Comparison of ENCODE assay signal across 8 cellular contexts in genomic region chr17:81684442-81684911, GRCh38. TPM values are rescaled to one million over a fixed set of nuclear protein-coding genes. Genes with fewer than 3 reads are reported as not detected.
DNase-seq lines count a peak whose midpoint lies in the region; ATAC-seq and TF ChIP-seq lines count a peak whose summit lies in the region.

No MANE protein-coding gene starts in this region.

- H3K27me3 ChIP-seq in CD8-positive, alpha-beta T cell (ENCODE audit: insufficient read depth, low read length) = no peaks in the 10 kb centered on the region
- H3K27me3 ChIP-seq in HUES64 (ENCODE audit: insufficient read depth, low read length) (no peaks in the 10 kb centered on the region), mammary epithelial cell (ENCODE audit: insufficient read depth, low read length) (no peaks in the 10 kb centered on the region), mesenchymal stem cell (ENCODE audit: control insufficient read depth in 1 of 2, insufficient read depth in 1 of 2, low read length in 2 of 2) (no peaks in the 10 kb centered on the region)

- no peak overlapping the region for H2BK12ac ChIP-seq in mesenchymal stem cell (ENCODE audit: low read length in 2 of 2)

- in situ Hi-C loops in mammary epithelial cell (cut with MboI; ENCODE audit: low sequenced_read_pairs in 2 of 2) = no loop called here

- peaks cover 88% of the 10 kb centered on the region for H3K79me2 ChIP-seq in mammary epithelial cell (ENCODE audit: insufficient read depth, low read length)

- peak overlapping the region in 1 of 2 experiments; percentile 46 for H3K23ac ChIP-seq in mesenchymal stem cell (ENCODE audit: low read length in 2 of 2)

- CTCF ChIA-PET in CD8-positive, alpha-beta T cell (lab: Charles Lee) = interaction anchor here (1.2 to 1.5 kb wide), 2 partner anchors 11 to 25 kb away, joined by 3 to 4 read pairs; no protein-coding TSS in a partner anchor
- CTCF ChIA-PET in mammary epithelial cell (lab: Charles Lee; ENCODE audit: low non-redundant PET) = interaction anchor here (0.6 kb wide), 1 partner anchor 175 kb away, joined by 4 read pairs; no protein-coding TSS in a partner anchor

- H3K27ac ChIP-seq in CD8-positive, alpha-beta T cell (ENCODE audit: low read depth, low read length) = peak overlapping the region; percentile 41
- H3K27ac ChIP-seq in HUES64 (ENCODE audit: low read depth, low read length) (peak overlapping the region; percentile 43), mammary epithelial cell (ENCODE audit: insufficient read depth, low read depth, low read length) (peak overlapping the region; percentile 78), mesenchymal stem cell (ENCODE audit: low read length, poor library complexity, severe bottlenecking) (peak overlapping the region; percentile 85)

- peak overlapping the region; percentile 82 for H3K27ac Mint-ChIP-seq in CD8-positive, alpha-beta T cell

- H4K8ac ChIP-seq in mesenchymal stem cell (ENCODE audit: low read length) = peak overlapping the region; percentile 50

- peak overlapping the region; percentile 89 for H3K4me3 Mint-ChIP-seq in CD8-positive, alpha-beta T cell

- H3K4me3 ChIP-seq in CD8-positive, alpha-beta T cell (ENCODE audit: low read depth, low read length) = peak overlapping the region; percentile 89
- H3K4me3 ChIP-seq in HUES64 (ENCODE audit: low read length) (peak overlapping the region; percentile 89), mammary epithelial cell (replicated peaks in 1 of 3; ENCODE audit: insufficient read depth in 1 of 3, low read depth in 2 of 3, low read length in 3 of 3) (peak overlapping the region; percentile 69 to 94 (median 76)), mesenchymal stem cell (ENCODE audit: insufficient read depth in 1 of 2, low read depth in 1 of 2, low read length in 2 of 2) (peak overlapping the region; percentile 88 to 89)

- H2AFZ ChIP-seq in mammary epithelial cell (ENCODE audit: low read depth, low read length) (peak overlapping the region; percentile 40), mesenchymal stem cell (ENCODE audit: low read depth, low read length) (no peak overlapping the region)

- H3K36me3 ChIP-seq in CD8-positive, alpha-beta T cell (ENCODE audit: insufficient read depth, low read length) = peaks cover 28% of the 10 kb centered on the region
- H3K36me3 ChIP-seq in HUES64 (ENCODE audit: insufficient read depth, low read length) (peaks cover 46% of the 10 kb centered on the region), mammary epithelial cell (ENCODE audit: insufficient read depth, low read length) (peaks cover 7% of the 10 kb centered on the region), mesenchymal stem cell (ENCODE audit: control insufficient read depth in 1 of 2, insufficient read depth in 2 of 2, low read depth in 1 of 2, low read length in 2 of 2) (peaks cover 49 to 54% of the 10 kb centered on the region in 2 experiments)

- no peak for ATAC-seq in CD8-positive, alpha-beta T cell
- ATAC-seq in GM21825 (IDR thresholded peaks at IDR 0.05; ENCODE audit: unreplicated experiment) = no peak

- peak overlapping the region; percentile 78 to 80 for H3K4ac ChIP-seq in mesenchymal stem cell (ENCODE audit: low read depth in 1 of 2, low read length in 2 of 2)

- H3K27me3 Mint-ChIP-seq in CD8-positive, alpha-beta T cell (ENCODE audit: low read depth) = no peaks in the 10 kb centered on the region

- TSS peak; percentile 73 for BruUV-seq in mammary epithelial cell (replicated peaks; lab: Mats Ljungman, UMichigan)

- H4K20me1 ChIP-seq in mammary epithelial cell (ENCODE audit: insufficient read depth, low read length) = peaks cover 5% of the 10 kb centered on the region

- no peak overlapping the region for H4K91ac ChIP-seq in mesenchymal stem cell (ENCODE audit: low read length)

- H2BK5ac ChIP-seq in mesenchymal stem cell (ENCODE audit: low read depth, low read length, poor library complexity, severe bottlenecking) = no peak overlapping the region

- no peak overlapping the region for H2BK15ac ChIP-seq in mesenchymal stem cell (ENCODE audit: low read depth, poor library complexity, severe bottlenecking)

- H3K36me3 Mint-ChIP-seq in CD8-positive, alpha-beta T cell = peaks cover 51% of the 10 kb centered on the region

- no peak overlapping the region for H3K14ac ChIP-seq in mesenchymal stem cell (ENCODE audit: low read length in 2 of 2)

- WGBS in HUES64 = 12% methylated on average over 16 of the region's 16 CpGs
- 4% methylated on average over 13 of the region's 16 CpGs for WGBS in mammary epithelial cell (ENCODE audit: low coverage, missing lambda C conversion rate)
- WGBS in mesenchymal stem cell = 14% methylated on average over 16 of the region's 16 CpGs

- H3K9ac ChIP-seq in HUES64 (ENCODE audit: low read depth, low read length) = peak overlapping the region; percentile 75
- peak overlapping the region; percentile 83 for H3K9ac ChIP-seq in mammary epithelial cell (ENCODE audit: insufficient read depth, low read length)
- peak overlapping the region; percentile 92 for H3K9ac ChIP-seq in mesenchymal stem cell (ENCODE audit: low read length)

- peak overlapping the region; percentile 85 for H3K4me2 ChIP-seq in mammary epithelial cell (ENCODE audit: insufficient read depth, low read depth, low read length)
- H3K4me2 ChIP-seq in mesenchymal stem cell (ENCODE audit: low read length, poor library complexity, severe bottlenecking) = peak overlapping the region; percentile 92

- peaks cover 11% of the 10 kb centered on the region for H3K79me1 ChIP-seq in mesenchymal stem cell (replicated peaks; ENCODE audit: low read length, poor library complexity, severe bottlenecking)

- H2BK120ac ChIP-seq in mesenchymal stem cell (ENCODE audit: low read depth, low read length) = no peak overlapping the region

- H2AK5ac ChIP-seq in mesenchymal stem cell (ENCODE audit: low read length, severe bottlenecking) = peak overlapping the region; percentile 7

- no peaks in the 10 kb centered on the region for H3K9me3 Mint-ChIP-seq in CD8-positive, alpha-beta T cell

- TF ChIP-seq CTCF in CD8-positive, alpha-beta T cell (IDR thresholded peaks at IDR 0.05) = no peak
- TF ChIP-seq CTCF in mammary epithelial cell (conservative IDR thresholded peaks at IDR 0.05 in 1 of 2, IDR thresholded peaks at IDR 0.05 in 1 of 2; ENCODE audit: extremely low read depth in 1 of 2, insufficient read depth in 1 of 2, low read depth in 1 of 2, low read length in 2 of 2) = no peak

- intact Hi-C loops in CD8-positive, alpha-beta T cell (cut with DNase I, micrococcal nuclease) = loop anchor here (5.0 kb wide), 2 partner anchors 47 to 387 kb away; partner anchors contain the start of genes NPLOC4 (in 1 of the 2), SLC38A10 (in 1 of the 2) and TSPAN10 (in 1 of the 2)
- intact Hi-C loops in mammary epithelial cell (cut with micrococcal nuclease) = loop anchor here (2.0 to 5.0 kb wide), 2 partner anchors 18 to 178 kb away; partner anchors contain the start of genes MRPL12 and P4HB

- peak overlapping the region; percentile 35 to 70 for H3K18ac ChIP-seq in mesenchymal stem cell (ENCODE audit: low read depth in 1 of 2, low read length in 2 of 2)

- peak in 1 of 7 experiments; percentile 19 for DNase-seq in CD8-positive, alpha-beta T cell
- DNase-seq in mammary epithelial cell (no peak), mesenchymal stem cell (peak; percentile 89), NCI-H1417 treated with DMSO at 0.1 percent for 48 hours (lab: John Stamatoyannopoulos, UW) (no peak), pons (ENCODE audit: low spot score) (no peak)
- no peak for DNase-seq in stimulated activated naive CD4-positive, alpha-beta T cell treated with Interleukin-2 at 50 U/mL for 16 hours (lab: John Stamatoyannopoulos, UW)

- peaks cover 35% of the 10 kb centered on the region for H3K4me1 Mint-ChIP-seq in CD8-positive, alpha-beta T cell (ENCODE audit: low read depth)

- peaks cover 27% of the 10 kb centered on the region for H3K4me1 ChIP-seq in CD8-positive, alpha-beta T cell (ENCODE audit: insufficient read depth, low read length)
- H3K4me1 ChIP-seq in HUES64 (ENCODE audit: insufficient read depth, low read length) = peaks cover 9% of the 10 kb centered on the region; the same call in 1 of the 2 replicates
- peaks cover 19% of the 10 kb centered on the region for H3K4me1 ChIP-seq in mammary epithelial cell (ENCODE audit: insufficient read depth, low read length)
- peaks cover 40% of the 10 kb centered on the region for H3K4me1 ChIP-seq in mesenchymal stem cell (ENCODE audit: control insufficient read depth, insufficient read depth, low read depth, low read length)

- no peaks in the 10 kb centered on the region for H3K9me3 ChIP-seq in CD8-positive, alpha-beta T cell (ENCODE audit: low read length)
- H3K9me3 ChIP-seq in HUES64 (ENCODE audit: insufficient read depth, low read depth, low read length) (no peaks in the 10 kb centered on the region), mammary epithelial cell (replicated peaks; ENCODE audit: insufficient read depth, low read length) (no peaks in the 10 kb centered on the region), mesenchymal stem cell (ENCODE audit: control insufficient read depth, low read length) (no peaks in the 10 kb centered on the region)

- POLR2A ChIA-PET in CD8-positive, alpha-beta T cell (lab: Charles Lee) = interaction anchor here (1.2 to 3.0 kb wide), 5 partner anchors 18 to 175 kb away, joined by 3 to 44 read pairs (median 10); partner anchors contain the start of genes CCDC137, MRPL12 and OXLD1

- dilution Hi-C loops in mammary epithelial cell (cut with HindIII; ENCODE audit: low sequenced_read_pairs) = loop anchor here (5.0 to 10.0 kb wide), 2 partner anchors 158 to 270 kb away; no protein-coding TSS in a partner anchor

RNA-seq across cellular contexts. Expression of gene HGS, which starts 0.7 kb away (rescaled TPM):
- 100 to 1,000 TPM; 121 to 126 TPM for total RNA-seq in CD8-positive, alpha-beta T cell
- polyA plus RNA-seq in HUES64 (2013, experiment 1 of 2) = 63.3 TPM
- polyA plus RNA-seq in HUES64 (2013, experiment 2 of 2) = 65.9 TPM
- total RNA-seq in mammary epithelial cell = 100 to 1,000 TPM in 1 of 2 donors, 10 to 100 TPM in 1; 88.0 to 140 TPM
- polyA plus RNA-seq in mammary epithelial cell = 72.7 TPM
- 137 TPM for polyA minus RNA-seq in mammary epithelial cell
- polyA plus RNA-seq in mesenchymal stem cell (2013, experiment 1 of 2) = 51.0 TPM
- 49.3 TPM for polyA plus RNA-seq in mesenchymal stem cell (2013, experiment 2 of 2)

RNA-seq across cellular contexts. Expression of gene ARL16, which starts 0.9 kb away (rescaled TPM):
- total RNA-seq in CD8-positive, alpha-beta T cell = 10 to 100 TPM; 14.3 to 16.4 TPM
- 44.7 TPM for polyA plus RNA-seq in HUES64 (2013, experiment 1 of 2)
- polyA plus RNA-seq in HUES64 (2013, experiment 2 of 2) = 43.4 TPM
- total RNA-seq in mammary epithelial cell = 10 to 100 TPM; 19.5 to 27.7 TPM
- polyA plus RNA-seq in mammary epithelial cell = 38.1 TPM
- polyA minus RNA-seq in mammary epithelial cell = 46.6 TPM
- 32.6 TPM for polyA plus RNA-seq in mesenchymal stem cell (2013, experiment 1 of 2)
- polyA plus RNA-seq in mesenchymal stem cell (2013, experiment 2 of 2) = 33.3 TPM

RNA-seq across cellular contexts. Expression of gene CCDC137, which starts 17.9 kb away (rescaled TPM):
- total RNA-seq in CD8-positive, alpha-beta T cell = 10 to 100 TPM; 18.0 to 19.9 TPM
- 37.7 TPM for polyA plus RNA-seq in HUES64 (2013, experiment 1 of 2)
- 32.3 TPM for polyA plus RNA-seq in HUES64 (2013, experiment 2 of 2)
- 10 to 100 TPM in 1 of 2 donors, 1 to 10 TPM in 1; 5.3 to 34.0 TPM for total RNA-seq in mammary epithelial cell
- 17.9 TPM for polyA plus RNA-seq in mammary epithelial cell
- polyA minus RNA-seq in mammary epithelial cell = 4.9 TPM
- 19.8 TPM for polyA plus RNA-seq in mesenchymal stem cell (2013, experiment 1 of 2)
- polyA plus RNA-seq in mesenchymal stem cell (2013, experiment 2 of 2) = 17.9 TPM

RNA-seq across cellular contexts. Expression of gene OXLD1, which starts 18.1 kb away (rescaled TPM):
- 10 to 100 TPM; 24.4 to 26.1 TPM for total RNA-seq in CD8-positive, alpha-beta T cell
- polyA plus RNA-seq in HUES64 (2013, experiment 1 of 2) = 26.7 TPM
- polyA plus RNA-seq in HUES64 (2013, experiment 2 of 2) = 28.5 TPM
- 10 to 100 TPM; 25.2 to 42.4 TPM for total RNA-seq in mammary epithelial cell
- 22.7 TPM for polyA plus RNA-seq in mammary epithelial cell
- polyA minus RNA-seq in mammary epithelial cell = 2.9 TPM
- 25.4 TPM for polyA plus RNA-seq in mesenchymal stem cell (2013, experiment 1 of 2)
- 26.0 TPM for polyA plus RNA-seq in mesenchymal stem cell (2013, experiment 2 of 2)

RNA-seq across cellular contexts. Expression of gene MRPL12, which starts 18.7 kb away (rescaled TPM):
- 10 to 100 TPM; 33.2 to 36.6 TPM for total RNA-seq in CD8-positive, alpha-beta T cell
- 117 TPM for polyA plus RNA-seq in HUES64 (2013, experiment 1 of 2)
- polyA plus RNA-seq in HUES64 (2013, experiment 2 of 2) = 107 TPM
- 100 to 1,000 TPM in 1 of 2 donors, 10 to 100 TPM in 1; 13.2 to 104 TPM for total RNA-seq in mammary epithelial cell
- polyA plus RNA-seq in mammary epithelial cell = 129 TPM
- 49.1 TPM for polyA minus RNA-seq in mammary epithelial cell
- polyA plus RNA-seq in mesenchymal stem cell (2013, experiment 1 of 2) = 57.7 TPM
- 59.4 TPM for polyA plus RNA-seq in mesenchymal stem cell (2013, experiment 2 of 2)
